Comparison of ENCODE assay signal across 2 cellular contexts in the genomic region with DNA sequence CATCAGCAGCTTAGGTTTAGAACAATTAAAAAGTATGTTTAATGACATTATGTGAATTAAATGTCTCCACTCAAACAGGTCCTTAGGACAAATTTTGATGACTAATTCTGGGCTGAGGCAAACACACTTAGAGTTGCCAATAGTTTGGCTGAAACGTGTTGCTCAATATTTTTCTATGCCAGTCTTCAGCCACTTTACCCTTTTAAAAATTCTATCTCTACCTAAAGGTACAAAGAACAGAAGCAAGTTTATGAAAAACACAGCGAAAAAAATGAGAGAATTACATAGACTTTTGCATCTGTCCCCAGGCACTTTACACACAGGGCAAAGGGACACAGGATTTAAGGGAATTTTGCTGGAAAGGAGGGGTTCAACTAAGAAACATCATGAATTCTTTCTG.
TF ChIP-seq lines count a peak whose summit lies in the region.

No MANE protein-coding gene starts in this region.

TF ChIP-seq in K562, 482 proteins besides CTCF, POLR2A, EP300 and RAD21:
- TF ChIP-seq, protein P1, sequence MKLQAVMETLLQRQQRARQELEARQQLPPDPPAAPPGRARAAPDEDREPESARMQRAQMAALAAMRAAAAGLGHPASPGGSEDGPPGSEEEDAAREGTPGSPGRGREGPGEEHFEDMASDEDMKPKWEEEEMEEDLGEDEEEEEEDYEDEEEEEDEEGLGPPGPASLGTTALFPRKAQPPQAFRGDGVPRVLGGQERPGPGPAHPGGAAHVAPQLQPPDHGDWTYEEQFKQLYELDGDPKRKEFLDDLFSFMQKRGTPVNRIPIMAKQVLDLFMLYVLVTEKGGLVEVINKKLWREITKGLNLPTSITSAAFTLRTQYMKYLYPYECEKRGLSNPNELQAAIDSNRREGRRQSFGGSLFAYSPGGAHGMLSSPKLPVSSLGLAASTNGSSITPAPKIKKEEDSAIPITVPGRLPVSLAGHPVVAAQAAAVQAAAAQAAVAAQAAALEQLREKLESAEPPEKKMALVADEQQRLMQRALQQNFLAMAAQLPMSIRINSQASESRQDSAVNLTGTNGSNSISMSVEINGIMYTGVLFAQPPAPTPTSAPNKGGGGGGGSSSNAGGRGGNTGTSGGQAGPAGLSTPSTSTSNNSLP (IDR thresholded peaks at IDR 0.05; ENCODE audit: borderline replicate concordance, low read depth, low read length) = no peak
- peak; percentile 44 for TF ChIP-seq RBFOX2 (IDR thresholded peaks at IDR 0.05; ENCODE audit: low read depth, low read length)

TF ChIP-seq in liver, 16 proteins besides CTCF, POLR2A, EP300 and RAD21:
- TF ChIP-seq FOXA1 (IDR thresholded peaks at IDR 0.05) (no peak), TAF1 (conservative IDR thresholded peaks at IDR 0.05) (no peak), YY1 (IDR thresholded peaks at IDR 0.05) (peak; percentile 44), NR2F2 (IDR thresholded peaks at IDR 0.05) (no peak), SP1 (IDR thresholded peaks at IDR 0.05) (peak; percentile 39), GABPA (IDR thresholded peaks at IDR 0.05 in 1 of 2, conservative IDR thresholded peaks at IDR 0.05 in 1 of 2) (no peak), HNF4G (IDR thresholded peaks at IDR 0.05) (no peak), JUND (IDR thresholded peaks at IDR 0.05) (peak; percentile 74 to 87), EGR1 (IDR thresholded peaks at IDR 0.05; ENCODE audit: low read depth in 2 of 2) (no peak), ATF3 (IDR thresholded peaks at IDR 0.05) (peak; percentile 84), HNF4A (conservative IDR thresholded peaks at IDR 0.05) (peak; percentile 82 to 88), RXRA (IDR thresholded peaks at IDR 0.05) (peak; percentile 15 to 69), FOXA2 (IDR thresholded peaks at IDR 0.05) (no peak), MAX (IDR thresholded peaks at IDR 0.05) (peak; percentile 44)
- TF ChIP-seq, protein P2, sequence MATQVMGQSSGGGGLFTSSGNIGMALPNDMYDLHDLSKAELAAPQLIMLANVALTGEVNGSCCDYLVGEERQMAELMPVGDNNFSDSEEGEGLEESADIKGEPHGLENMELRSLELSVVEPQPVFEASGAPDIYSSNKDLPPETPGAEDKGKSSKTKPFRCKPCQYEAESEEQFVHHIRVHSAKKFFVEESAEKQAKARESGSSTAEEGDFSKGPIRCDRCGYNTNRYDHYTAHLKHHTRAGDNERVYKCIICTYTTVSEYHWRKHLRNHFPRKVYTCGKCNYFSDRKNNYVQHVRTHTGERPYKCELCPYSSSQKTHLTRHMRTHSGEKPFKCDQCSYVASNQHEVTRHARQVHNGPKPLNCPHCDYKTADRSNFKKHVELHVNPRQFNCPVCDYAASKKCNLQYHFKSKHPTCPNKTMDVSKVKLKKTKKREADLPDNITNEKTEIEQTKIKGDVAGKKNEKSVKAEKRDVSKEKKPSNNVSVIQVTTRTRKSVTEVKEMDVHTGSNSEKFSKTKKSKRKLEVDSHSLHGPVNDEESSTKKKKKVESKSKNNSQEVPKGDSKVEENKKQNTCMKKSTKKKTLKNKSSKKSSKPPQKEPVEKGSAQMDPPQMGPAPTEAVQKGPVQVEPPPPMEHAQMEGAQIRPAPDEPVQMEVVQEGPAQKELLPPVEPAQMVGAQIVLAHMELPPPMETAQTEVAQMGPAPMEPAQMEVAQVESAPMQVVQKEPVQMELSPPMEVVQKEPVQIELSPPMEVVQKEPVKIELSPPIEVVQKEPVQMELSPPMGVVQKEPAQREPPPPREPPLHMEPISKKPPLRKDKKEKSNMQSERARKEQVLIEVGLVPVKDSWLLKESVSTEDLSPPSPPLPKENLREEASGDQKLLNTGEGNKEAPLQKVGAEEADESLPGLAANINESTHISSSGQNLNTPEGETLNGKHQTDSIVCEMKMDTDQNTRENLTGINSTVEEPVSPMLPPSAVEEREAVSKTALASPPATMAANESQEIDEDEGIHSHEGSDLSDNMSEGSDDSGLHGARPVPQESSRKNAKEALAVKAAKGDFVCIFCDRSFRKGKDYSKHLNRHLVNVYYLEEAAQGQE (IDR thresholded peaks at IDR 0.05) = no peak
- TF ChIP-seq, protein P3, sequence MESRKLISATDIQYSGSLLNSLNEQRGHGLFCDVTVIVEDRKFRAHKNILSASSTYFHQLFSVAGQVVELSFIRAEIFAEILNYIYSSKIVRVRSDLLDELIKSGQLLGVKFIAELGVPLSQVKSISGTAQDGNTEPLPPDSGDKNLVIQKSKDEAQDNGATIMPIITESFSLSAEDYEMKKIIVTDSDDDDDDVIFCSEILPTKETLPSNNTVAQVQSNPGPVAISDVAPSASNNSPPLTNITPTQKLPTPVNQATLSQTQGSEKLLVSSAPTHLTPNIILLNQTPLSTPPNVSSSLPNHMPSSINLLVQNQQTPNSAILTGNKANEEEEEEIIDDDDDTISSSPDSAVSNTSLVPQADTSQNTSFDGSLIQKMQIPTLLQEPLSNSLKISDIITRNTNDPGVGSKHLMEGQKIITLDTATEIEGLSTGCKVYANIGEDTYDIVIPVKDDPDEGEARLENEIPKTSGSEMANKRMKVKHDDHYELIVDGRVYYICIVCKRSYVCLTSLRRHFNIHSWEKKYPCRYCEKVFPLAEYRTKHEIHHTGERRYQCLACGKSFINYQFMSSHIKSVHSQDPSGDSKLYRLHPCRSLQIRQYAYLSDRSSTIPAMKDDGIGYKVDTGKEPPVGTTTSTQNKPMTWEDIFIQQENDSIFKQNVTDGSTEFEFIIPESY (IDR thresholded peaks at IDR 0.05) = peak; percentile 30
TF ChIP-seq in liver: peak in this region for 8.
